In the genomic region with DNA sequence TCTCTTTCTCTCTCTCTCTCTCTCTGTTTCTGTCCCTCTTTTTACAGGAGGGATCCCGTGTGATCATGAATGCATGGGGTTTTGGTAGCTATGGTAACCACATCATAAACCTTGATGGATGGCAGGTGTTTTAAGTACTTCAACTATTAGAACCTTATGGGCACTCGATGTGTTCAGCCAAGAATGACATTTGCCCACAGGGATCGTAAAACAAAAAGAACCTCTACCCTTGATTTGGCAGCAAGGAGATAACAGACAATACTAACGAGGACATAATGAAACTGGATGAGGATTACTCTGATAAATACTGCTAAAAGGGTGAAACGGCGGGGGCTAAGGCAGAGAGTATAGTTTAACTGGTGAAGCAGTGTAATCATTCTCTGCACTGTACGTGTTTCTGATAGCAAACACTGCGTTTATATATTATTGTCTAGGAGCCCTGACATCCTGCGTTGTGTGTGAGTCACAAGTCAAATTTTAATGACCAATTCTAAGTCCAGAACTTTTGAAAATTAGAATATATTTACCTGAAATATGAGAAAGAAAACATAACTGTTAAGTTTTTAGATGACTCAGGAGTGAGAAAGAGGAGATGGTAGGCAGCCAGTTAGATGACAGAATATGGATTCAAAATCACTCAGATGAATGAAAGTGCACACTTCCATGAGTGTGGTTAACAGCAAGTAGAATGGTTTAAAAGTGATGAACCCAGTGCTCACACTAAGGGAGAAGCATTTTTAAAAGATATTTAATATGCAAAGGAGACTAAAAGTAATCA, we compare ENCODE assay signal across 19 cellular contexts.
A peak's percentile ranks its signal among the peaks of the same experiment; 100 is the strongest.
DNase-seq lines count a peak whose midpoint lies in the region; ATAC-seq and TF ChIP-seq lines count a peak whose summit lies in the region.
"Had no signal": no experiment of that assay in that cellular context is flagged by ENCODE, and none has a peak within 500 bp of the region (broad histone marks: within the 10 kb centered on the region; RNA-seq: fewer than 3 reads in every experiment).

No MANE protein-coding gene starts in this region.

- H3K27me3 Mint-ChIP-seq in T-cell, result peaks cover 0 to 3% of the 10 kb centered on the region in 2 donors
- H3K27me3 Mint-ChIP-seq: activated CD8-positive, alpha-beta memory T cell treated with anti-CD3 and anti-CD28 coated beads, Interleukin-2, amount 10 ng/mL, durations not matched to agents 7 days and 5 days; stimulated activated naive B cell treated with anti-CD40 and anti-IgM and Interleukin-4, amounts not matched to agents 10 μg/mL and 1 μg/mL and 100 μg/mL, for 72 hours had no signal

- no peaks in the 10 kb centered on the region for H3K36me3 Mint-ChIP-seq in T-cell
- H3K36me3 Mint-ChIP-seq: activated CD8-positive, alpha-beta memory T cell treated with anti-CD3 and anti-CD28 coated beads, Interleukin-2, amount 10 ng/mL, durations not matched to agents 7 days and 5 days; stimulated activated naive B cell treated with anti-CD40 and anti-IgM and Interleukin-4, amounts not matched to agents 10 μg/mL and 1 μg/mL and 100 μg/mL, for 72 hours; type B pancreatic cell had no signal

- CTCF ChIA-PET in T-cell (lab: Charles Lee), result no interaction called here

- DNase-seq in GM23248 (peak; percentile 3), NCI-H146 (lab: John Stamatoyannopoulos, UW) (peak; percentile 79), NCI-H748 (lab: John Stamatoyannopoulos, UW; ENCODE audit: unreplicated experiment) (peak; percentile 97), hepatocyte (ENCODE audit: low spot score) (no peak), A172 (ENCODE audit: low spot score) (no peak), T-cell (no peak)
- DNase-seq: activated CD8-positive, alpha-beta memory T cell treated with anti-CD3 and anti-CD28 coated beads, Interleukin-2, amount 10 ng/mL, durations not matched to agents 7 days and 5 days; AML-193; brain microvascular endothelial cell; dorsolateral prefrontal cortex; esophagus squamous epithelium; ovary; small intestine; stimulated activated naive B cell treated with anti-CD40 and anti-IgM and Interleukin-4, amounts not matched to agents 10 μg/mL and 1 μg/mL and 100 μg/mL, for 72 hours; WERI-Rb-1 had no signal

- POLR2A ChIA-PET in T-cell (lab: Charles Lee), result no interaction called here

- H3K27ac ChIP-seq in GM23248, result no peak overlapping the region
- no peak overlapping the region for H3K27ac ChIP-seq in hepatocyte
- H3K27ac ChIP-seq: brain microvascular endothelial cell, dorsolateral prefrontal cortex, esophagus squamous epithelium, ovary, WERI-Rb-1 had no signal

- H3K36me3 ChIP-seq in GM23248 (ENCODE audit: low read depth) (no peaks in the 10 kb centered on the region), hepatocyte (replicated peaks; ENCODE audit: insufficient read depth, low read depth) (no peaks in the 10 kb centered on the region)
- H3K36me3 ChIP-seq: brain microvascular endothelial cell, esophagus squamous epithelium, ovary, WERI-Rb-1 had no signal

- H3K27me3 ChIP-seq in GM23248 (replicated peaks; ENCODE audit: insufficient read depth) (no peaks in the 10 kb centered on the region), hepatocyte (no peaks in the 10 kb centered on the region)
- H3K27me3 ChIP-seq: brain microvascular endothelial cell, esophagus squamous epithelium, ovary had no signal

- H3K9me3 Mint-ChIP-seq in T-cell, result no peaks in the 10 kb centered on the region
- H3K9me3 Mint-ChIP-seq: type B pancreatic cell had no signal

- H3F3A ChIP-seq in GM23248 (ENCODE audit: insufficient read depth), result no peaks in the 10 kb centered on the region

- ATAC-seq in GM18511 (IDR thresholded peaks at IDR 0.05; ENCODE audit: unreplicated experiment) (no peak), GM19452 (IDR thresholded peaks at IDR 0.05; ENCODE audit: unreplicated experiment) (no peak), T-cell (replicated peaks in 1 of 4) (no peak)
- ATAC-seq: activated CD8-positive, alpha-beta memory T cell treated with anti-CD3 and anti-CD28 coated beads, Interleukin-2, amount 10 ng/mL, durations not matched to agents 7 days and 5 days; HCT116; stimulated activated naive B cell treated with anti-CD40 and anti-IgM and Interleukin-4, amounts not matched to agents 10 μg/mL and 1 μg/mL and 100 μg/mL, for 72 hours had no signal

- no peak for TF ChIP-seq CTCF in hepatocyte (IDR thresholded peaks at IDR 0.05; ENCODE audit: poor library complexity)

- H4K20me1 ChIP-seq in GM23248 (ENCODE audit: insufficient read depth), result no peaks in the 10 kb centered on the region
- no peaks in the 10 kb centered on the region for H4K20me1 ChIP-seq in hepatocyte (ENCODE audit: insufficient read depth, poor library complexity, severe bottlenecking)

- peak overlapping the region; percentile 37 for H2AFZ ChIP-seq in GM23248
- H2AFZ ChIP-seq in hepatocyte, result no peak overlapping the region

- H3K79me2 ChIP-seq in GM23248 (ENCODE audit: insufficient read depth), result no peaks in the 10 kb centered on the region
- H3K79me2 ChIP-seq in hepatocyte, result no peaks in the 10 kb centered on the region

- H3K4me1 ChIP-seq in GM23248 (ENCODE audit: insufficient read depth) (no peaks in the 10 kb centered on the region), hepatocyte (ENCODE audit: insufficient read depth) (no peaks in the 10 kb centered on the region)
- H3K4me1 ChIP-seq: esophagus squamous epithelium had no signal

- no peak overlapping the region for H3K9ac ChIP-seq in GM23248

- H3K4me2 ChIP-seq in GM23248 (ENCODE audit: unreplicated experiment) (peak overlapping the region; percentile 58), hepatocyte (peak overlapping the region; percentile 46)

- H3K4me3 Mint-ChIP-seq in T-cell, result no peak overlapping the region
- H3K4me3 Mint-ChIP-seq: activated CD8-positive, alpha-beta memory T cell treated with anti-CD3 and anti-CD28 coated beads, Interleukin-2, amount 10 ng/mL, durations not matched to agents 7 days and 5 days; stimulated activated naive B cell treated with anti-CD40 and anti-IgM and Interleukin-4, amounts not matched to agents 10 μg/mL and 1 μg/mL and 100 μg/mL, for 72 hours; type B pancreatic cell had no signal

- H3K4me3 ChIP-seq in GM23248 (no peak overlapping the region), hepatocyte (no peak overlapping the region)
- H3K4me3 ChIP-seq: dorsolateral prefrontal cortex, esophagus squamous epithelium, ovary had no signal

- H3K27ac Mint-ChIP-seq in T-cell, result no peak overlapping the region
- H3K27ac Mint-ChIP-seq: activated CD8-positive, alpha-beta memory T cell treated with anti-CD3 and anti-CD28 coated beads, Interleukin-2, amount 10 ng/mL, durations not matched to agents 7 days and 5 days; stimulated activated naive B cell treated with anti-CD40 and anti-IgM and Interleukin-4, amounts not matched to agents 10 μg/mL and 1 μg/mL and 100 μg/mL, for 72 hours; type B pancreatic cell had no signal

- in situ Hi-C loops in GM23248 (cut with MboI), result no loop called here

- H3K4me1 Mint-ChIP-seq in T-cell, result no peaks in the 10 kb centered on the region
- H3K4me1 Mint-ChIP-seq: activated CD8-positive, alpha-beta memory T cell treated with anti-CD3 and anti-CD28 coated beads, Interleukin-2, amount 10 ng/mL, durations not matched to agents 7 days and 5 days; stimulated activated naive B cell treated with anti-CD40 and anti-IgM and Interleukin-4, amounts not matched to agents 10 μg/mL and 1 μg/mL and 100 μg/mL, for 72 hours had no signal

- H3K9me3 ChIP-seq in GM23248 (ENCODE audit: low read depth), result no peaks in the 10 kb centered on the region
- H3K9me3 ChIP-seq in hepatocyte (ENCODE audit: low read depth), result no peaks in the 10 kb centered on the region
- H3K9me3 ChIP-seq: esophagus squamous epithelium, ovary had no signal

- 8 to 16% methylated on average over 9 of the region's 9 CpGs for WGBS in GM23248 (ENCODE audit: low coverage in 1 of 2, low lambda C conversion rate in 2 of 2, missing lambda C conversion rate in 2 of 2), 2 experiments
- WGBS in hepatocyte (ENCODE audit: low lambda C conversion rate, missing lambda C conversion rate), result 37% methylated on average over 9 of the region's 9 CpGs

- H3K9me2 ChIP-seq in GM23248 (ENCODE audit: insufficient read depth), result no peaks in the 10 kb centered on the region
- H3K9me2 ChIP-seq in hepatocyte (replicated peaks; ENCODE audit: insufficient read depth), result no peaks in the 10 kb centered on the region

Comparison
In these comparisons a context has a peak if more than half of its experiments do, and no peak if none do; other contexts are left out.
1. DNase-seq: peak in GM23248 (single experiment), NCI-H146 (single experiment) and NCI-H748 (single experiment); none in hepatocyte (single experiment), A172 (single experiment) and T-cell (0 of 34).